In genomic region chr15:77991658-77992201, GRCh38 we compare ENCODE assay signal across 7 cellular contexts.
A peak's percentile ranks its signal among the peaks of the same experiment; 100 is the strongest.
DNase-seq lines count a peak whose midpoint lies in the region; ATAC-seq and TF ChIP-seq lines count a peak whose summit lies in the region.
"Not testable (repeated sequence)": the region's sequence is repeated elsewhere in the genome, so short reads cannot be mapped to it uniquely, and the experiment has no call there.

No MANE protein-coding gene starts in this region.

- TF ChIP-seq CTCF in adrenal gland (IDR thresholded peaks at IDR 0.05): not testable (repeated sequence)

- POLR2A ChIA-PET in naive thymus-derived CD4-positive, alpha-beta T cell (lab: Charles Lee): not testable (repeated sequence)

- H3K27me3 Mint-ChIP-seq in naive thymus-derived CD4-positive, alpha-beta T cell: not testable (repeated sequence)

- peak; percentile 53 for DNase-seq in GM04504 (ENCODE audit: low read depth)
- DNase-seq in RPMI8226: peak; percentile 75
- peak; percentile 81 to 95 (median 90) for DNase-seq in adrenal gland
- peak; percentile 83 to 94 (median 93) for DNase-seq in right cardiac atrium
- DNase-seq in naive thymus-derived CD4-positive, alpha-beta T cell; stimulated activated effector memory CD8-positive, alpha-beta T cell treated with anti-CD3 and anti-CD28 coated beads, Interleukin-12 subunit alpha, Interleukin-12 subunit beta, amount 100 ng/mL, for 72 hours (ENCODE audit: low spot score in 2 of 2): not testable (repeated sequence)

- intact Hi-C loops in adrenal gland (cut with DNase I); right cardiac atrium (cut with DNase I); naive thymus-derived CD4-positive, alpha-beta T cell (cut with micrococcal nuclease): not testable (repeated sequence)

- CTCF ChIA-PET in naive thymus-derived CD4-positive, alpha-beta T cell (lab: Charles Lee): not testable (repeated sequence)

- H3K4me3 ChIP-seq in adrenal gland; esophagus (ENCODE audit: low read depth in 1 of 2, low read length in 2 of 2); right cardiac atrium (ENCODE audit: low read length); naive thymus-derived CD4-positive, alpha-beta T cell (ENCODE audit: low read length): not testable (repeated sequence)

- H3K4me3 Mint-ChIP-seq in naive thymus-derived CD4-positive, alpha-beta T cell: peak overlapping the region in 1 of 10 donors; percentile 55
- not testable (repeated sequence) for H3K4me3 Mint-ChIP-seq in stimulated activated effector memory CD8-positive, alpha-beta T cell treated with anti-CD3 and anti-CD28 coated beads, Interleukin-12 subunit alpha, Interleukin-12 subunit beta, amount 100 ng/mL, for 72 hours

- H3K27me3 ChIP-seq in adrenal gland; esophagus (ENCODE audit: control insufficient read depth in 1 of 2, insufficient read depth in 2 of 2, low read length in 2 of 2); right cardiac atrium (ENCODE audit: control insufficient read depth, insufficient read depth); naive thymus-derived CD4-positive, alpha-beta T cell (ENCODE audit: control insufficient read depth in 2 of 2, insufficient read depth in 2 of 2, low read length in 2 of 2): not testable (repeated sequence)

- not testable (repeated sequence) for H3K9me3 Mint-ChIP-seq in naive thymus-derived CD4-positive, alpha-beta T cell; stimulated activated effector memory CD8-positive, alpha-beta T cell treated with anti-CD3 and anti-CD28 coated beads, Interleukin-12 subunit alpha, Interleukin-12 subunit beta, amount 100 ng/mL, for 72 hours

- not testable (repeated sequence) for H3K36me3 Mint-ChIP-seq in naive thymus-derived CD4-positive, alpha-beta T cell
- peaks cover 27% of the 10 kb centered on the region for H3K36me3 Mint-ChIP-seq in stimulated activated effector memory CD8-positive, alpha-beta T cell treated with anti-CD3 and anti-CD28 coated beads, Interleukin-12 subunit alpha, Interleukin-12 subunit beta, amount 100 ng/mL, for 72 hours

- peak overlapping the region in 7 of 9 donors; percentile 11 to 95 (median 72) for H3K27ac Mint-ChIP-seq in naive thymus-derived CD4-positive, alpha-beta T cell
- peak overlapping the region; percentile 82 for H3K27ac Mint-ChIP-seq in stimulated activated effector memory CD8-positive, alpha-beta T cell treated with anti-CD3 and anti-CD28 coated beads, Interleukin-12 subunit alpha, Interleukin-12 subunit beta, amount 100 ng/mL, for 72 hours

- H3K27ac ChIP-seq in adrenal gland (peak overlapping the region in 4 of 5 donors; percentile 58 to 97 (median 82)), esophagus (ENCODE audit: low read depth in 2 of 2, low read length in 1 of 2) (peak overlapping the region; percentile 52 to 70), right cardiac atrium (ENCODE audit: low read length) (peak overlapping the region; percentile 93)
- H3K27ac ChIP-seq in naive thymus-derived CD4-positive, alpha-beta T cell (ENCODE audit: low read depth, low read length): not testable (repeated sequence)

- H3K4me1 Mint-ChIP-seq in naive thymus-derived CD4-positive, alpha-beta T cell: peaks cover 10 to 27% (median 22%) of the 10 kb centered on the region in 7 donors
- peaks cover 29% of the 10 kb centered on the region for H3K4me1 Mint-ChIP-seq in stimulated activated effector memory CD8-positive, alpha-beta T cell treated with anti-CD3 and anti-CD28 coated beads, Interleukin-12 subunit alpha, Interleukin-12 subunit beta, amount 100 ng/mL, for 72 hours

- ATAC-seq in right cardiac atrium: peak; percentile 66 to 77
- not testable (repeated sequence) for ATAC-seq in naive thymus-derived CD4-positive, alpha-beta T cell; stimulated activated effector memory CD8-positive, alpha-beta T cell treated with anti-CD3 and anti-CD28 coated beads, Interleukin-12 subunit alpha, Interleukin-12 subunit beta, amount 100 ng/mL, for 72 hours

- H3K36me3 ChIP-seq in adrenal gland (replicated peaks in 1 of 2); esophagus (ENCODE audit: control insufficient read depth in 2 of 2, insufficient read depth in 2 of 2, low read length in 1 of 2): not testable (repeated sequence)
- peaks cover 0 to 11% (median 0%) of the 10 kb centered on the region in 3 experiments for H3K36me3 ChIP-seq in naive thymus-derived CD4-positive, alpha-beta T cell (ENCODE audit: control insufficient read depth in 2 of 3, insufficient read depth in 3 of 3, low read length in 3 of 3)

- peaks cover 42 to 50% of the 10 kb centered on the region in 2 donors for H3K4me1 ChIP-seq in adrenal gland (replicated peaks in 1 of 2)
- H3K4me1 ChIP-seq in esophagus (ENCODE audit: control insufficient read depth in 2 of 2, insufficient read depth in 2 of 2, low read length in 1 of 2): peaks cover 9 to 42% of the 10 kb centered on the region in 2 donors
- peaks cover 25% of the 10 kb centered on the region for H3K4me1 ChIP-seq in right cardiac atrium (ENCODE audit: control insufficient read depth, insufficient read depth, low read length)
- H3K4me1 ChIP-seq in naive thymus-derived CD4-positive, alpha-beta T cell (ENCODE audit: control insufficient read depth in 2 of 2, insufficient read depth in 2 of 2, low read length in 2 of 2): peaks cover 0 to 15% of the 10 kb centered on the region in 2 donors

- 10 to 21% (median 14%) methylated on average over 4 to 9 of the region's 9 CpGs for WGBS in adrenal gland, 4 donors
- 33 to 40% methylated on average over 7 to 9 of the region's 9 CpGs for WGBS in esophagus, 2 donors
- 19% methylated on average over 9 of the region's 9 CpGs for WGBS in right cardiac atrium

- peak in 1 of 2 donors; percentile 55 for TF ChIP-seq POLR2A in adrenal gland (IDR thresholded peaks at IDR 0.05)

- H3K9me3 ChIP-seq in adrenal gland (replicated peaks in 1 of 3); esophagus (ENCODE audit: control insufficient read depth in 2 of 2, insufficient read depth in 1 of 2, low read depth in 1 of 2, low read length in 1 of 2); right cardiac atrium (ENCODE audit: control insufficient read depth, low read length); naive thymus-derived CD4-positive, alpha-beta T cell (ENCODE audit: control insufficient read depth in 2 of 3, low read length in 3 of 3): not testable (repeated sequence)
